1 cellular context compared by ENCODE assay signal in the genomic region with DNA sequence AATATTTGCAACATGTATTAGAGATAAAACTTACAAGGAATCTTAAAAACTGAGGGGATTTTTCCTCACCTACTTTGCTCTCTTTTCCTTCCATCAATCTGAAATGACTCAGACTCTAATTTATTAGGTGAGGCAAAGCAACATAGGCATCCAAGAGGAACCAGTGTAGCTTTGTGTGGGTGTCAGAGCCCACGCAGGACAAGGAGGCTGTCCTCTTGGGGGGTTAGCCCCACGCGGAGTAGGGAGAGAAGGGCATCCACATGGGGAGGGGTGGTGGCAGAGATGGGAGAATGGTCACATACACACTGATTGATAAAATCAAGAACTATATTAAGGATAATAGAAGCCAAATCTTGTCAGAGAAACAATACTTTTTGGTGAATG.
TF ChIP-seq lines count a peak whose summit lies in the region.

No MANE protein-coding gene starts in this region.

TF ChIP-seq in GM23338, 12 proteins besides CTCF, POLR2A, EP300 and RAD21 (continued from another document):
- TF ChIP-seq, protein P1, sequence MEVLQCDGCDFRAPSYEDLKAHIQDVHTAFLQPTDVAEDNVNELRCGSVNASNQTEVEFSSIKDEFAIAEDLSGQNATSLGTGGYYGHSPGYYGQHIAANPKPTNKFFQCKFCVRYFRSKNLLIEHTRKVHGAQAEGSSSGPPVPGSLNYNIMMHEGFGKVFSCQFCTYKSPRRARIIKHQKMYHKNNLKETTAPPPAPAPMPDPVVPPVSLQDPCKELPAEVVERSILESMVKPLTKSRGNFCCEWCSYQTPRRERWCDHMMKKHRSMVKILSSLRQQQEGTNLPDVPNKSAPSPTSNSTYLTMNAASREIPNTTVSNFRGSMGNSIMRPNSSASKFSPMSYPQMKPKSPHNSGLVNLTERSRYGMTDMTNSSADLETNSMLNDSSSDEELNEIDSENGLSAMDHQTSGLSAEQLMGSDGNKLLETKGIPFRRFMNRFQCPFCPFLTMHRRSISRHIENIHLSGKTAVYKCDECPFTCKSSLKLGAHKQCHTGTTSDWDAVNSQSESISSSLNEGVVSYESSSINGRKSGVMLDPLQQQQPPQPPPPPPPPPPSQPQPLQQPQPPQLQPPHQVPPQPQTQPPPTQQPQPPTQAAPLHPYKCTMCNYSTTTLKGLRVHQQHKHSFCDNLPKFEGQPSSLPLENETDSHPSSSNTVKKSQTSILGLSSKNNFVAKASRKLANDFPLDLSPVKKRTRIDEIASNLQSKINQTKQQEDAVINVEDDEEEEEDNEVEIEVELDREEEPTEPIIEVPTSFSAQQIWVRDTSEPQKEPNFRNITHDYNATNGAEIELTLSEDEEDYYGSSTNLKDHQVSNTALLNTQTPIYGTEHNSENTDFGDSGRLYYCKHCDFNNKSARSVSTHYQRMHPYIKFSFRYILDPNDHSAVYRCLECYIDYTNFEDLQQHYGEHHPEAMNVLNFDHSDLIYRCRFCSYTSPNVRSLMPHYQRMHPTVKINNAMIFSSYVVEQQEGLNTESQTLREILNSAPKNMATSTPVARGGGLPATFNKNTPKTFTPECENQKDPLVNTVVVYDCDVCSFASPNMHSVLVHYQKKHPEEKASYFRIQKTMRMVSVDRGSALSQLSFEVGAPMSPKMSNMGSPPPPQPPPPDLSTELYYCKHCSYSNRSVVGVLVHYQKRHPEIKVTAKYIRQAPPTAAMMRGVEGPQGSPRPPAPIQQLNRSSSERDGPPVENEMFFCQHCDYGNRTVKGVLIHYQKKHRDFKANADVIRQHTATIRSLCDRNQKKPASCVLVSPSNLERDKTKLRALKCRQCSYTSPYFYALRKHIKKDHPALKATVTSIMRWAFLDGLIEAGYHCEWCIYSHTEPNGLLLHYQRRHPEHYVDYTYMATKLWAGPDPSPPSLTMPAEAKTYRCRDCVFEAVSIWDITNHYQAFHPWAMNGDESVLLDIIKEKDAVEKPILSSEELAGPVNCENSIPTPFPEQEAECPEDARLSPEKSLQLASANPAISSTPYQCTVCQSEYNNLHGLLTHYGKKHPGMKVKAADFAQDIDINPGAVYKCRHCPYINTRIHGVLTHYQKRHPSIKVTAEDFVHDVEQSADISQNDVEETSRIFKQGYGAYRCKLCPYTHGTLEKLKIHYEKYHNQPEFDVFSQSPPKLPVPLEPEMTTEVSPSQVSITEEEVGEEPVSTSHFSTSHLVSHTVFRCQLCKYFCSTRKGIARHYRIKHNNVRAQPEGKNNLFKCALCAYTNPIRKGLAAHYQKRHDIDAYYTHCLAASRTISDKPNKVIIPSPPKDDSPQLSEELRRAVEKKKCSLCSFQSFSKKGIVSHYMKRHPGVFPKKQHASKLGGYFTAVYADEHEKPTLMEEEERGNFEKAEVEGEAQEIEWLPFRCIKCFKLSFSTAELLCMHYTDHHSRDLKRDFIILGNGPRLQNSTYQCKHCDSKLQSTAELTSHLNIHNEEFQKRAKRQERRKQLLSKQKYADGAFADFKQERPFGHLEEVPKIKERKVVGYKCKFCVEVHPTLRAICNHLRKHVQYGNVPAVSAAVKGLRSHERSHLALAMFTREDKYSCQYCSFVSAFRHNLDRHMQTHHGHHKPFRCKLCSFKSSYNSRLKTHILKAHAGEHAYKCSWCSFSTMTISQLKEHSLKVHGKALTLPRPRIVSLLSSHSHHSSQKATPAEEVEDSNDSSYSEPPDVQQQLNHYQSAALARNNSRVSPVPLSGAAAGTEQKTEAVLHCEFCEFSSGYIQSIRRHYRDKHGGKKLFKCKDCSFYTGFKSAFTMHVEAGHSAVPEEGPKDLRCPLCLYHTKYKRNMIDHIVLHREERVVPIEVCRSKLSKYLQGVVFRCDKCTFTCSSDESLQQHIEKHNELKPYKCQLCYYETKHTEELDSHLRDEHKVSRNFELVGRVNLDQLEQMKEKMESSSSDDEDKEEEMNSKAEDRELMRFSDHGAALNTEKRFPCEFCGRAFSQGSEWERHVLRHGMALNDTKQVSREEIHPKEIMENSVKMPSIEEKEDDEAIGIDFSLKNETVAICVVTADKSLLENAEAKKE (CRISPR knock-in tag; IDR thresholded peaks at IDR 0.05), result no peak
- TF ChIP-seq JUNB (IDR thresholded peaks at IDR 0.05; ENCODE audit: unreplicated experiment), result no peak
- TF ChIP-seq, protein P2, sequence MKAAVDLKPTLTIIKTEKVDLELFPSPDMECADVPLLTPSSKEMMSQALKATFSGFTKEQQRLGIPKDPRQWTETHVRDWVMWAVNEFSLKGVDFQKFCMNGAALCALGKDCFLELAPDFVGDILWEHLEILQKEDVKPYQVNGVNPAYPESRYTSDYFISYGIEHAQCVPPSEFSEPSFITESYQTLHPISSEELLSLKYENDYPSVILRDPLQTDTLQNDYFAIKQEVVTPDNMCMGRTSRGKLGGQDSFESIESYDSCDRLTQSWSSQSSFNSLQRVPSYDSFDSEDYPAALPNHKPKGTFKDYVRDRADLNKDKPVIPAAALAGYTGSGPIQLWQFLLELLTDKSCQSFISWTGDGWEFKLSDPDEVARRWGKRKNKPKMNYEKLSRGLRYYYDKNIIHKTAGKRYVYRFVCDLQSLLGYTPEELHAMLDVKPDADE (IDR thresholded peaks at IDR 0.05), result no peak
- no peak for TF ChIP-seq NANOG (IDR thresholded peaks at IDR 0.05; ENCODE audit: borderline replicate concordance)
- no peak for TF ChIP-seq ZNF331 (CRISPR knock-in tag; IDR thresholded peaks at IDR 0.05; ENCODE audit: low read depth)
- TF ChIP-seq CREB1 (CRISPR knock-in tag; IDR thresholded peaks at IDR 0.05; ENCODE audit: low read depth), result no peak
- no peak for TF ChIP-seq ZNF114 (CRISPR knock-in tag; IDR thresholded peaks at IDR 0.05)
